18 cellular contexts compared by ENCODE assay signal in genomic region chr7:556427-556826, GRCh38. TPM values are rescaled to one million over a fixed set of nuclear protein-coding genes. Genes with fewer than 3 reads are reported as not detected.
A peak's percentile ranks its signal among the peaks of the same experiment; 100 is the strongest.
DNase-seq lines count a peak whose midpoint lies in the region; ATAC-seq, FAIRE-seq and TF ChIP-seq lines count a peak whose summit lies in the region.
"Had no signal": no experiment of that assay in that cellular context is flagged by ENCODE, and none has a peak within 500 bp of the region (broad histone marks: within the 10 kb centered on the region; RNA-seq: fewer than 3 reads in every experiment).

No MANE protein-coding gene starts in this region.

- TF ChIP-seq CTCF in IMR-90 (conservative IDR thresholded peaks at IDR 0.05; ENCODE audit: low read depth, low read length) (no peak), kidney (IDR thresholded peaks at IDR 0.05; ENCODE audit: borderline replicate concordance, extremely low read depth, insufficient read depth) (no peak)

- no peak overlapping the region for H3K4me3 ChIP-seq in IMR-90 (ENCODE audit: insufficient read depth, low read depth, low read length)
- H3K4me3 ChIP-seq in kidney (ENCODE audit: low read length in 2 of 2), result no peak overlapping the region
- no peak overlapping the region for H3K4me3 ChIP-seq in H7 (ENCODE audit: insufficient read depth, low read depth, low read length)

- FAIRE-seq in kidney (lab: Jason Lieb, UNC) (no peak), urothelium cell line (lab: Jason Lieb, UNC) (peak; percentile 20)
- FAIRE-seq: GM12891, GM18507, H54 had no signal

- H3K14ac ChIP-seq in IMR-90 (replicated peaks; ENCODE audit: low read depth, low read length), result no peak overlapping the region

- no peak overlapping the region for H2BK5ac ChIP-seq in IMR-90 (ENCODE audit: low read depth, low read length, poor library complexity, severe bottlenecking)

- H3K4ac ChIP-seq in IMR-90 (ENCODE audit: low read depth, low read length), result no peak overlapping the region

- H3K18ac ChIP-seq in IMR-90 (ENCODE audit: low read depth, low read length), result no peak overlapping the region

- TF ChIP-seq POLR2A in IMR-90 (IDR thresholded peaks at IDR 0.05; ENCODE audit: low read depth, low read length), result no peak

- CTCF ChIA-PET in IMR-90 (lab: Yijun Ruan, JAX), result no interaction called here

- peak overlapping the region; percentile 16 for H2AK9ac ChIP-seq in IMR-90 (replicated peaks; ENCODE audit: low read depth, low read length, poor library complexity)

- no peak overlapping the region for H4K8ac ChIP-seq in IMR-90 (ENCODE audit: low read depth in 2 of 2, low read length in 2 of 2)

- no peaks in the 10 kb centered on the region for H3K79me1 ChIP-seq in IMR-90 (ENCODE audit: low read depth in 1 of 2, low read length in 2 of 2)

- no peak overlapping the region for H3K56ac ChIP-seq in IMR-90 (ENCODE audit: extremely low read depth, insufficient read depth, low read length)

- H3K9me1 ChIP-seq in IMR-90 (ENCODE audit: insufficient read depth, low read length), result no peaks in the 10 kb centered on the region

- in situ Hi-C loops in IMR-90 (cut with MboI; ENCODE audit: low sequenced_read_pairs), result no loop called here

- no peak overlapping the region for H3K23ac ChIP-seq in IMR-90 (ENCODE audit: low read depth, low read length)

- WGBS in IMR-90 (ENCODE audit: extremely low coverage in 2 of 2, insufficient read length in 1 of 2), 2 experiments, result 42% methylated on average over 6 of the region's 24 CpGs; no CpG with 5 or more reads in 1 of the 2 experiments

- H3K27ac ChIP-seq in IMR-90 (ENCODE audit: insufficient read depth, low read length), result no peak overlapping the region
- H3K27ac ChIP-seq in kidney (ENCODE audit: low read depth in 2 of 2, low read length in 2 of 2), result no peak overlapping the region

- no peak overlapping the region for H3K4me2 ChIP-seq in IMR-90 (ENCODE audit: low read depth, low read length)

- dilution Hi-C loops in IMR-90 (cut with HindIII; ENCODE audit: low sequenced_read_pairs, unreplicated experiment), result no loop called here

- no peak overlapping the region for H2BK20ac ChIP-seq in IMR-90 (ENCODE audit: low read depth, low read length)

- no peak for TF ChIP-seq RAD21 in IMR-90 (IDR thresholded peaks at IDR 0.05; ENCODE audit: low read length)

- no peak overlapping the region for H2AK5ac ChIP-seq in IMR-90 (ENCODE audit: low read depth, low read length)

- H3K36me3 ChIP-seq in IMR-90 (ENCODE audit: control insufficient read depth, insufficient read depth, low read length) (no peaks in the 10 kb centered on the region), kidney (ENCODE audit: control insufficient read depth in 1 of 2, insufficient read depth in 2 of 2, low read length in 2 of 2) (no peaks in the 10 kb centered on the region), H7 (replicated peaks; ENCODE audit: control insufficient read depth, insufficient read depth, low read length) (no peaks in the 10 kb centered on the region)

- no peaks in the 10 kb centered on the region for H4K20me1 ChIP-seq in IMR-90 (ENCODE audit: insufficient read depth, low read length)

- H3K9ac ChIP-seq in IMR-90 (ENCODE audit: low read depth, low read length) (no peak overlapping the region), kidney (ENCODE audit: low read length in 2 of 2) (no peak overlapping the region)

- intact Hi-C loops in IMR-90 (cut with micrococcal nuclease), result no loop called here
- intact Hi-C loops in kidney (cut with DNase I), result no loop called here

- H2AFZ ChIP-seq in IMR-90 (replicated peaks; ENCODE audit: low read length, poor library complexity), result peak overlapping the region; percentile 51

- H2BK120ac ChIP-seq in IMR-90 (ENCODE audit: low read depth, low read length), result no peak overlapping the region

- no peaks in the 10 kb centered on the region; the same call in 1 of the 2 replicates for H3K27me3 ChIP-seq in IMR-90 (ENCODE audit: control insufficient read depth, insufficient read depth, low read length)
- no peaks in the 10 kb centered on the region for H3K27me3 ChIP-seq in H7 (ENCODE audit: control insufficient read depth, insufficient read depth, low read length)

- no TSS peak for BruUV-seq in IMR-90 (replicated peaks; lab: Mats Ljungman, UMichigan)

- H3K9me3 ChIP-seq in IMR-90 (ENCODE audit: control insufficient read depth, insufficient read depth, low read length), result peaks cover 3% of the 10 kb centered on the region
- no peaks in the 10 kb centered on the region for H3K9me3 ChIP-seq in kidney (ENCODE audit: control insufficient read depth in 1 of 2, low read length in 2 of 2)

- no peak overlapping the region for H4K91ac ChIP-seq in IMR-90 (ENCODE audit: insufficient read depth, low read depth, low read length)

- DNase-seq in IMR-90, result no peak
- DNase-seq in T1000 (lab: John Stamatoyannopoulos, UW), result peak; percentile 3
- DNase-seq in kidney, result peak; percentile 57
- no peak for DNase-seq in urothelium cell line (ENCODE audit: low spot score)
- no peak for DNase-seq in occipital lobe (lab: John Stamatoyannopoulos, UW)
- DNase-seq in H7, result no peak
- DNase-seq: C1 segment of cervical spinal cord; Calu3; CD4-positive, alpha-beta memory T cell; COR-L47; DMS53; DMS79 treated with DMSO at 0.1 percent for 48 hours; GF-D8; GOT3; HCEC 1CT had no signal

- POLR2A ChIA-PET in IMR-90 (lab: Charles Lee; ENCODE audit: unreplicated experiment), result no interaction called here

- peaks cover 2% of the 10 kb centered on the region; the same call in 1 of the 2 replicates for H3K4me1 ChIP-seq in IMR-90 (ENCODE audit: control insufficient read depth, insufficient read depth, low read length)
- peaks cover 5 to 17% of the 10 kb centered on the region in 2 donors for H3K4me1 ChIP-seq in kidney (ENCODE audit: control insufficient read depth in 1 of 2, insufficient read depth in 1 of 2, low read depth in 1 of 2, low read length in 2 of 2)

- ATAC-seq in IMR-90 (ENCODE audit: low read depth), result no peak

- no peak overlapping the region for H4K5ac ChIP-seq in IMR-90 (ENCODE audit: low read depth, low read length)

- H2BK15ac ChIP-seq in IMR-90 (ENCODE audit: low read depth, low read length), result no peak overlapping the region

TF ChIP-seq in IMR-90, 13 proteins besides CTCF, POLR2A, EP300 and RAD21:
- TF ChIP-seq CHD1 (IDR thresholded peaks at IDR 0.05; ENCODE audit: low read depth, low read length) (no peak), MXI1 (IDR thresholded peaks at IDR 0.05; ENCODE audit: borderline replicate concordance, low read depth, low read length) (no peak), FOS (IDR thresholded peaks at IDR 0.05; ENCODE audit: low read depth, low read length) (no peak), RCOR1 (IDR thresholded peaks at IDR 0.05; ENCODE audit: insufficient replicate concordance, low read length) (no peak), USF2 (IDR thresholded peaks at IDR 0.05; ENCODE audit: low read depth, low read length) (no peak), NFE2L2 (IDR thresholded peaks at IDR 0.05; ENCODE audit: low read depth, low read length) (no peak), SMC3 (IDR thresholded peaks at IDR 0.05; ENCODE audit: low read depth, low read length) (no peak), MAZ (IDR thresholded peaks at IDR 0.05; ENCODE audit: borderline replicate concordance, low read depth, low read length) (no peak)

RNA-seq across cellular contexts. Expression of gene PDGFA, which starts 36.8 kb away (rescaled TPM):
- total RNA-seq in IMR-90 (2012; rRNA removed) (3.8 and 4.7 TPM in 2 replicates), kidney (53.0 TPM), occipital lobe (32.4 TPM)
- polyA plus RNA-seq in IMR-90 (2012; rRNA removed) (3.3 and 4.7 TPM in 2 replicates), kidney (ENCODE audit: insufficient read depth, low read depth, low replicate concordance) (14.1 TPM)
- polyA plus RNA-seq in IMR-90 (2012; cell fraction: cytosol; rRNA removed), result 2.9 and 3.2 TPM in 2 replicates
- polyA plus RNA-seq in IMR-90 (2012; cell fraction: nucleus; rRNA removed; ENCODE audit: low replicate concordance), result 9.1 and 10.4 TPM in 2 replicates
- total RNA-seq in H7 (2014; rRNA removed; shearing (Covaris generic)), result 149 and 202 TPM in 2 replicates
- polyA plus RNA-seq: CD4-positive, alpha-beta memory T cell had no signal

Comparison
In these comparisons a context has a peak if more than half of its experiments do, and no peak if none do; other contexts are left out.
1. DNase-seq: peak in T1000 (single experiment) and kidney (single experiment); none in IMR-90 (single experiment), urothelium cell line (single experiment), occipital lobe (single experiment) and H7 (single experiment).